ENCODE assay signal across 22 cellular contexts in genomic region chr7:15862781-15863165, GRCh38.
DNase-seq lines count a peak whose midpoint lies in the region; ATAC-seq and TF ChIP-seq lines count a peak whose summit lies in the region.
"Had no signal": no experiment of that assay in that cellular context is flagged by ENCODE, and none has a peak within 500 bp of the region (broad histone marks: within the 10 kb centered on the region; RNA-seq: fewer than 3 reads in every experiment).

No MANE protein-coding gene starts in this region.

- H3K9me3 ChIP-seq in IMR-90 (ENCODE audit: control insufficient read depth, insufficient read depth, low read length) (no peaks in the 10 kb centered on the region), ascending aorta (no peaks in the 10 kb centered on the region)
- H3K9me3 ChIP-seq: A549, Peyer's patch had no signal

- no peak overlapping the region for H2AK5ac ChIP-seq in IMR-90 (ENCODE audit: low read depth, low read length)

- no peak overlapping the region for H3K23ac ChIP-seq in IMR-90 (ENCODE audit: low read depth, low read length)

- no peak overlapping the region for H3K9ac ChIP-seq in IMR-90 (ENCODE audit: low read depth, low read length)

- TF ChIP-seq CTCF in IMR-90 (conservative IDR thresholded peaks at IDR 0.05; ENCODE audit: low read depth, low read length) (no peak), ascending aorta (IDR thresholded peaks at IDR 0.05) (no peak), fibroblast of mammary gland (conservative IDR thresholded peaks at IDR 0.05; ENCODE audit: control insufficient read depth, insufficient read depth, low read depth, low read length) (no peak)

- H3K9me1 ChIP-seq in IMR-90 (ENCODE audit: insufficient read depth, low read length): peaks cover 4% of the 10 kb centered on the region; the same call in 1 of the 2 replicates

- H3K9me3 Mint-ChIP-seq in T-helper 2 cell treated with Interferon-gamma antibody and Interleukin-4, amounts not matched to agents 5 μg/mL and 100 μg/mL, for 36 hours: peaks cover 12% of the 10 kb centered on the region
- H3K9me3 Mint-ChIP-seq: HFFc6 had no signal

- no peaks in the 10 kb centered on the region for H3K4me1 Mint-ChIP-seq in T-helper 2 cell treated with Interferon-gamma antibody and Interleukin-4, amounts not matched to agents 5 μg/mL and 100 μg/mL, for 36 hours (ENCODE audit: low read depth)
- H3K4me1 Mint-ChIP-seq: CD4-positive, alpha-beta memory T cell; IgD-negative memory B cell had no signal

- H3K4me2 ChIP-seq in IMR-90 (ENCODE audit: low read depth, low read length): no peak overlapping the region
- H3K4me2 ChIP-seq: A549 had no signal

- H2BK5ac ChIP-seq in IMR-90 (ENCODE audit: low read depth, low read length, poor library complexity, severe bottlenecking): no peak overlapping the region

- H2AK9ac ChIP-seq in IMR-90 (replicated peaks; ENCODE audit: low read depth, low read length, poor library complexity): no peak overlapping the region

- no peak overlapping the region for H4K91ac ChIP-seq in IMR-90 (ENCODE audit: insufficient read depth, low read depth, low read length)

- no peak overlapping the region for H2AFZ ChIP-seq in IMR-90 (replicated peaks; ENCODE audit: low read length, poor library complexity)

- no peak for TF ChIP-seq RAD21 in IMR-90 (IDR thresholded peaks at IDR 0.05; ENCODE audit: low read length)

- no peak overlapping the region for H3K4me3 Mint-ChIP-seq in T-helper 2 cell treated with Interferon-gamma antibody and Interleukin-4, amounts not matched to agents 5 μg/mL and 100 μg/mL, for 36 hours
- H3K4me3 Mint-ChIP-seq: CD4-positive, alpha-beta memory T cell; HFFc6; IgD-negative memory B cell had no signal

- H3K4me3 ChIP-seq in IMR-90 (ENCODE audit: insufficient read depth, low read depth, low read length): no peak overlapping the region
- H3K4me3 ChIP-seq in ascending aorta: no peak overlapping the region
- H3K4me3 ChIP-seq in fibroblast of mammary gland (ENCODE audit: control insufficient read depth, low read depth, low read length): no peak overlapping the region
- H3K4me3 ChIP-seq: A549, Peyer's patch had no signal

- POLR2A ChIA-PET in IMR-90 (lab: Charles Lee; ENCODE audit: unreplicated experiment): no interaction called here

- TF ChIP-seq POLR2A in IMR-90 (IDR thresholded peaks at IDR 0.05; ENCODE audit: low read depth, low read length): no peak

- H3K56ac ChIP-seq in IMR-90 (ENCODE audit: extremely low read depth, insufficient read depth, low read length): no peak overlapping the region

- no peaks in the 10 kb centered on the region for H3K27me3 Mint-ChIP-seq in T-helper 2 cell treated with Interferon-gamma antibody and Interleukin-4, amounts not matched to agents 5 μg/mL and 100 μg/mL, for 36 hours (ENCODE audit: low read depth)
- H3K27me3 Mint-ChIP-seq: CD4-positive, alpha-beta memory T cell; IgD-negative memory B cell had no signal

- no peak overlapping the region for H3K27ac Mint-ChIP-seq in T-helper 2 cell treated with Interferon-gamma antibody and Interleukin-4, amounts not matched to agents 5 μg/mL and 100 μg/mL, for 36 hours
- H3K27ac Mint-ChIP-seq: CD4-positive, alpha-beta memory T cell; HFFc6; IgD-negative memory B cell had no signal

- ATAC-seq in IMR-90 (ENCODE audit: low read depth) (no peak), HG03108 (IDR thresholded peaks at IDR 0.05; ENCODE audit: unreplicated experiment) (no peak)
- ATAC-seq: A549 had no signal

- 0 out of 2 replicates have a peak overlapping the region, but pooled peaks have one; percentile 1 for H3K14ac ChIP-seq in IMR-90 (replicated peaks; ENCODE audit: low read depth, low read length)

- no peaks in the 10 kb centered on the region for H4K20me1 ChIP-seq in IMR-90 (ENCODE audit: insufficient read depth, low read length)

- H4K8ac ChIP-seq in IMR-90 (ENCODE audit: low read depth in 2 of 2, low read length in 2 of 2): no peak overlapping the region

- in situ Hi-C loops in IMR-90 (cut with MboI; ENCODE audit: low sequenced_read_pairs): no loop called here

- no peaks in the 10 kb centered on the region for H3K79me1 ChIP-seq in IMR-90 (ENCODE audit: low read depth in 1 of 2, low read length in 2 of 2)

- H3K36me3 ChIP-seq in IMR-90 (ENCODE audit: control insufficient read depth, insufficient read depth, low read length): no peaks in the 10 kb centered on the region
- H3K36me3 ChIP-seq in ascending aorta: no peaks in the 10 kb centered on the region
- H3K36me3 ChIP-seq: Peyer's patch had no signal

- H3K4me1 ChIP-seq in IMR-90 (ENCODE audit: control insufficient read depth, insufficient read depth, low read length) (peaks cover 3% of the 10 kb centered on the region; the same call in 1 of the 2 replicates), ascending aorta (peaks cover 0 to 13% of the 10 kb centered on the region in 2 donors)
- H3K4me1 ChIP-seq: A549, Peyer's patch had no signal

- CTCF ChIA-PET in IMR-90 (lab: Yijun Ruan, JAX): no interaction called here

- dilution Hi-C loops in IMR-90 (cut with HindIII; ENCODE audit: low sequenced_read_pairs, unreplicated experiment): no loop called here

- H3K27me3 ChIP-seq in IMR-90 (ENCODE audit: control insufficient read depth, insufficient read depth, low read length): no peaks in the 10 kb centered on the region
- no peaks in the 10 kb centered on the region for H3K27me3 ChIP-seq in ascending aorta
- H3K27me3 ChIP-seq: Peyer's patch had no signal

- H4K5ac ChIP-seq in IMR-90 (ENCODE audit: low read depth, low read length): no peak overlapping the region

- no peak overlapping the region for H3K18ac ChIP-seq in IMR-90 (ENCODE audit: low read depth, low read length)

- no peaks in the 10 kb centered on the region for H3K36me3 Mint-ChIP-seq in T-helper 2 cell treated with Interferon-gamma antibody and Interleukin-4, amounts not matched to agents 5 μg/mL and 100 μg/mL, for 36 hours (ENCODE audit: low read depth)
- H3K36me3 Mint-ChIP-seq: CD4-positive, alpha-beta memory T cell; IgD-negative memory B cell had no signal

- no TSS peak for BruUV-seq in IMR-90 (replicated peaks; lab: Mats Ljungman, UMichigan)

- DNase-seq in IMR-90 (no peak), ascending aorta (ENCODE audit: low spot score in 2 of 2) (no peak), fibroblast of mammary gland (ENCODE audit: low read depth) (peak; percentile 26), renal cortical epithelial cell (ENCODE audit: low read depth) (peak; percentile 18), activated gamma-delta T cell (lab: John Stamatoyannopoulos, UW) (no peak), HuH-7 (ENCODE audit: low spot score) (no peak)
- no peak for DNase-seq in T-helper 2 cell treated with Interferon-gamma antibody and Interleukin-4, amounts not matched to agents 5 μg/mL and 100 μg/mL, for 36 hours (ENCODE audit: low spot score)
- DNase-seq: CD4-positive, alpha-beta memory T cell; DMS153; EL; HFFc6; Karpas-422; MM.1S; NCI-H1092; NCI-H146; NCI-H2029 treated with DMSO at 0.1 percent for 48 hours; NCI-H2171; NCI-H526 treated with DMSO at 0.1 percent for 48 hours; Peyer's patch had no signal

- no peak overlapping the region for H3K27ac ChIP-seq in IMR-90 (ENCODE audit: insufficient read depth, low read length)
- peak overlapping the region; percentile 32 to 63 for H3K27ac ChIP-seq in ascending aorta
- H3K27ac ChIP-seq: A549, Peyer's patch had no signal

- no peak overlapping the region for H2BK15ac ChIP-seq in IMR-90 (ENCODE audit: low read depth, low read length)

- H3K4ac ChIP-seq in IMR-90 (ENCODE audit: low read depth, low read length): no peak overlapping the region

- intact Hi-C loops in IMR-90 (cut with micrococcal nuclease): no loop called here
- intact Hi-C loops in ascending aorta (cut with DNase I): no loop called here

- H2BK120ac ChIP-seq in IMR-90 (ENCODE audit: low read depth, low read length): no peak overlapping the region

- no peak overlapping the region for H2BK20ac ChIP-seq in IMR-90 (ENCODE audit: low read depth, low read length)

TF ChIP-seq in IMR-90, 13 proteins besides CTCF, POLR2A, EP300 and RAD21:
- no peak for TF ChIP-seq MAFK (IDR thresholded peaks at IDR 0.05; ENCODE audit: low read depth, low read length)
- no peak for TF ChIP-seq ELK1 (IDR thresholded peaks at IDR 0.05; ENCODE audit: borderline replicate concordance, low read depth, low read length)
- TF ChIP-seq RFX5 (IDR thresholded peaks at IDR 0.05; ENCODE audit: low read depth, low read length): no peak
- no peak for TF ChIP-seq CHD1 (IDR thresholded peaks at IDR 0.05; ENCODE audit: low read depth, low read length)
- no peak for TF ChIP-seq RCOR1 (IDR thresholded peaks at IDR 0.05; ENCODE audit: insufficient replicate concordance, low read length)
- no peak for TF ChIP-seq NFE2L2 (IDR thresholded peaks at IDR 0.05; ENCODE audit: low read depth, low read length)
- no peak for TF ChIP-seq USF2 (IDR thresholded peaks at IDR 0.05; ENCODE audit: low read depth, low read length)

Comparison
In these comparisons a context has a peak if more than half of its experiments do, and no peak if none do; other contexts are left out.
1. DNase-seq: peak in fibroblast of mammary gland (single experiment) and renal cortical epithelial cell (single experiment); none in IMR-90 (single experiment), ascending aorta (0 of 2), activated gamma-delta T cell (single experiment), T-helper 2 cell treated with Interferon-gamma antibody and Interleukin-4, amounts not matched to agents 5 μg/mL and 100 μg/mL, for 36 hours (single experiment) and HuH-7 (single experiment).